Comparison of ENCODE assay signal across 8 cellular contexts in genomic region chr2:202912342-202912804, GRCh38. TPM values are rescaled to one million over a fixed set of nuclear protein-coding genes. Genes with fewer than 3 reads are reported as not detected.
A peak's percentile ranks its signal among the peaks of the same experiment; 100 is the strongest.
DNase-seq lines count a peak whose midpoint lies in the region; ATAC-seq, FAIRE-seq and TF ChIP-seq lines count a peak whose summit lies in the region.
"Not testable (repeated sequence)": the region's sequence is repeated elsewhere in the genome, so short reads cannot be mapped to it uniquely, and the experiment has no call there.

No MANE protein-coding gene starts in this region.

- not testable (repeated sequence) for TF ChIP-seq RAD21 in H1 (IDR thresholded peaks at IDR 0.05 in 1 of 2, conservative IDR thresholded peaks at IDR 0.05 in 1 of 2; ENCODE audit: low read depth in 2 of 2, low read length in 2 of 2)

- not testable (repeated sequence) for H2BK20ac ChIP-seq in H1 (ENCODE audit: low read length)

- H2BK15ac ChIP-seq in H1 (ENCODE audit: low read length) = not testable (repeated sequence)

- H3K27me3 ChIP-seq in Karpas-422 (ENCODE audit: low read length); H1 (replicated peaks in 1 of 4; ENCODE audit: control insufficient read depth in 3 of 4, extremely low read depth in 1 of 4, insufficient read depth in 3 of 4, low read length in 3 of 4); left lung; gastrocnemius medialis: not testable (repeated sequence)

- in situ Hi-C loops in gastrocnemius medialis (cut with MboI; ENCODE audit: low sequenced_read_pairs in 4 of 4) = loop anchor here in 1 of 4 donors (10.0 kb wide), 1 partner anchor 332 kb away; no protein-coding TSS in a partner anchor

- H3K79me1 ChIP-seq in H1 (ENCODE audit: low read depth, low read length) = not testable (repeated sequence)

- not testable (repeated sequence) for TF ChIP-seq CTCF in AG10803 (conservative IDR thresholded peaks at IDR 0.05; ENCODE audit: low read length); H1 (IDR thresholded peaks at IDR 0.05; ENCODE audit: control extremely low read depth in 1 of 3, insufficient read depth in 1 of 3, low read depth in 1 of 3, low read length in 3 of 3); left lung (IDR thresholded peaks at IDR 0.05); gastrocnemius medialis (IDR thresholded peaks at IDR 0.05 in 4 of 5, conservative IDR thresholded peaks at IDR 0.05 in 1 of 5)

- not testable (repeated sequence) for H2BK5ac ChIP-seq in H1 (ENCODE audit: low read depth, low read length)

- peak overlapping the region; percentile 93 for H3K4me2 ChIP-seq in Karpas-422 (ENCODE audit: low read depth, low read length, poor library complexity, severe bottlenecking)
- peak overlapping the region in 1 of 2 experiments; percentile 52; a peak in 2 of 4 replicates for H3K4me2 ChIP-seq in H1 (ENCODE audit: insufficient read depth in 1 of 2, low read depth in 2 of 2, low read length in 2 of 2)

- intact Hi-C loops in left lung (cut with DNase I) = not testable (repeated sequence)
- intact Hi-C loops in gastrocnemius medialis (cut with DNase I; ENCODE audit: low total_unique reads) = loop anchor here (5.0 kb wide), 3 partner anchors 105 to 325 kb away; partner anchors contain the start of gene CYP20A1

- not testable (repeated sequence) for H3K18ac ChIP-seq in H1 (ENCODE audit: extremely low read depth, low read length)

- not testable (repeated sequence) for H3K36me3 ChIP-seq in Karpas-422 (ENCODE audit: insufficient read depth, low read length); H1 (ENCODE audit: control insufficient read depth in 2 of 4, insufficient read depth in 4 of 4, low read length in 3 of 4); left lung; gastrocnemius medialis

- not testable (repeated sequence) for H3K56ac ChIP-seq in H1 (replicated peaks; ENCODE audit: insufficient read length, low read depth, low read length)

- peak overlapping the region; percentile 87 for H3K9ac ChIP-seq in Karpas-422 (ENCODE audit: low read length)
- H3K9ac ChIP-seq in H1 (replicated peaks in 1 of 4; ENCODE audit: extremely low read depth in 1 of 4, low read depth in 3 of 4, low read length in 3 of 4) = peak overlapping the region in 2 of 4 experiments; percentile 90 to 92; a peak in 4 of 7 replicates

- not testable (repeated sequence) for H3K23ac ChIP-seq in H1 (ENCODE audit: insufficient read length)

- not testable (repeated sequence) for H2BK120ac ChIP-seq in H1 (replicated peaks; ENCODE audit: low read depth, low read length)

- H3K14ac ChIP-seq in H1 (ENCODE audit: insufficient read length) = not testable (repeated sequence)

- H2AK5ac ChIP-seq in H1 (ENCODE audit: low read depth, low read length) = not testable (repeated sequence)

- DNase-seq in AG10803 (ENCODE audit: low read depth); Karpas-422; left lung; gastrocnemius medialis: not testable (repeated sequence)
- peak; percentile 9 for DNase-seq in activated T-cell treated with anti-CD3 and anti-CD28 coated beads for 48 hours (ENCODE audit: low read depth)
- DNase-seq in H1 (ENCODE audit: low read depth in 1 of 2, low spot score in 2 of 2) = peak in 1 of 2 experiments; percentile 60

- not testable (repeated sequence) for H4K5ac ChIP-seq in H1 (ENCODE audit: insufficient read length, low read depth, low read length)

- H3K9me2 ChIP-seq in Karpas-422 (replicated peaks; ENCODE audit: insufficient read depth, low read length) = not testable (repeated sequence)

- H3K27ac ChIP-seq in Karpas-422 (ENCODE audit: low read length) = peak overlapping the region; percentile 94
- peak overlapping the region; percentile 74; the same call in 1 of the 2 replicates for H3K27ac ChIP-seq in H1 (ENCODE audit: low read depth, low read length)
- H3K27ac ChIP-seq in left lung = peak overlapping the region; percentile 90 to 91
- H3K27ac ChIP-seq in gastrocnemius medialis = peak overlapping the region; percentile 90 to 99 (median 94)

- ATAC-seq in GM19328 (IDR thresholded peaks at IDR 0.05; ENCODE audit: unreplicated experiment) (peak; percentile 51), HG02884 (IDR thresholded peaks at IDR 0.05; ENCODE audit: unreplicated experiment) (peak; percentile 42), left lung (peak; percentile 88), gastrocnemius medialis (peak; percentile 66 to 76)

- POLR2A ChIA-PET in H1 (lab: Charles Lee; ENCODE audit: partially characterized antibody) = interaction anchor here (1.3 to 2.3 kb wide), 8 partner anchors 10 to 416 kb away, joined by 3 to 10 read pairs (median 6); partner anchors contain the start of genes ABI2, CYP20A1, ICA1L and NBEAL1

- CTCF ChIA-PET in H1 (lab: Charles Lee; ENCODE audit: partially characterized antibody) = not testable (repeated sequence)

- peak; percentile 77 for FAIRE-seq in H1 (lab: Jason Lieb, UNC)

- TF ChIP-seq EP300 in H1 (IDR thresholded peaks at IDR 0.05; ENCODE audit: borderline replicate concordance in 1 of 2, low read depth in 2 of 2, low read length in 2 of 2) = not testable (repeated sequence)

- H2AFZ ChIP-seq in Karpas-422 (ENCODE audit: low read length); H1 (ENCODE audit: low read length): not testable (repeated sequence)

- not testable (repeated sequence) for H4K8ac ChIP-seq in H1 (ENCODE audit: extremely low read depth, insufficient read depth, low read length)

- H4K20me1 ChIP-seq in Karpas-422 (ENCODE audit: insufficient read depth, low read depth, low read length); H1 (replicated peaks in 1 of 2; ENCODE audit: control insufficient read depth in 1 of 2, insufficient read depth in 2 of 2, low read length in 2 of 2): not testable (repeated sequence)

- not testable (repeated sequence) for H3K9me3 ChIP-seq in Karpas-422 (ENCODE audit: low read length); H1 (ENCODE audit: insufficient read depth in 2 of 2, low read depth in 1 of 2, low read length in 1 of 2); left lung; gastrocnemius medialis

- H3K79me2 ChIP-seq in Karpas-422 (ENCODE audit: low read length) (peaks cover 48% of the 10 kb centered on the region), H1 (ENCODE audit: control insufficient read depth in 1 of 2, insufficient read depth in 2 of 2, low read length in 2 of 2) (peaks cover 20 to 42% of the 10 kb centered on the region in 2 experiments)

- peak in 1 of 2 experiments; percentile 26; a peak in 1 of 3 replicates for TF ChIP-seq POLR2A in H1 (IDR thresholded peaks at IDR 0.05; ENCODE audit: control extremely low read depth in 1 of 2, low read depth in 2 of 2, low read length in 2 of 2)
- TF ChIP-seq POLR2A in gastrocnemius medialis (IDR thresholded peaks at IDR 0.05) = not testable (repeated sequence)

- not testable (repeated sequence) for H3K23me2 ChIP-seq in H1 (ENCODE audit: low read depth, low read length)

- not testable (repeated sequence) for H2BK12ac ChIP-seq in H1 (ENCODE audit: low read depth, low read length)

- not testable (repeated sequence) for H3K4ac ChIP-seq in H1 (replicated peaks; ENCODE audit: insufficient read length, low read depth, low read length)

- H4K91ac ChIP-seq in H1 (replicated peaks; ENCODE audit: insufficient read length, low read length) = not testable (repeated sequence)

- H3K4me3 ChIP-seq in AG10803 (ENCODE audit: low read length) = peak overlapping the region; percentile 99
- peak overlapping the region; percentile 99 for H3K4me3 ChIP-seq in Karpas-422 (ENCODE audit: low read length)
- H3K4me3 ChIP-seq in H1 (ENCODE audit: extremely low read depth in 1 of 4, insufficient read depth in 2 of 4, low read depth in 3 of 4, low read length in 4 of 4) = peak overlapping the region; percentile 96 to 99 (median 98)
- peak overlapping the region; percentile 54 to 57 for H3K4me3 ChIP-seq in left lung
- peak overlapping the region; percentile 83 to 100 (median 92) for H3K4me3 ChIP-seq in gastrocnemius medialis

- peaks cover 27% of the 10 kb centered on the region for H3K4me1 ChIP-seq in Karpas-422 (ENCODE audit: low read length)
- H3K4me1 ChIP-seq in H1 (replicated peaks in 1 of 4; ENCODE audit: control insufficient read depth in 3 of 4, insufficient read depth in 4 of 4, low read length in 3 of 4) = not testable (repeated sequence)
- H3K4me1 ChIP-seq in left lung = peaks cover 9 to 18% of the 10 kb centered on the region in 2 donors
- H3K4me1 ChIP-seq in gastrocnemius medialis = peaks cover 25 to 27% of the 10 kb centered on the region in 2 donors

- no CpG with 5 or more reads among the region's 41 CpGs for WGBS in H1 (ENCODE audit: extremely low coverage in 1 of 2, insufficient coverage in 1 of 2, insufficient read length in 1 of 2, insufficient replicate concordance in 2 of 2, low coverage in 1 of 2, low lambda C conversion rate in 2 of 2, missing lambda C conversion rate in 1 of 2), 2 experiments

RNA-seq across cellular contexts. Expression of gene CARF, which starts 0.3 kb away (rescaled TPM):
- total RNA-seq in Karpas-422 (2014; rRNA removed; shearing (Covaris generic); ENCODE audit: low replicate concordance) = 11.8 and 13.8 TPM in 2 replicates
- total RNA-seq in H1 (2021; fragmentation: NEBNext Ultra II Directional; extraction: Animal tissue kit (Norgen Biotek cat#: 25700)) = 1.9 and 2.6 TPM in 2 replicates
- 1.6 and 2.0 TPM in 2 replicates for polyA plus RNA-seq in H1 (2011; rRNA removed)
- 2.9 TPM for polyA plus RNA-seq in H1 (2011; cell fraction: cytosol; rRNA removed)
- polyA plus RNA-seq in H1 (2011; cell fraction: nucleus; rRNA removed) = 3.8 TPM
- 2.1 to 3.5 TPM (median 2.8 TPM) in 4 replicates for polyA plus RNA-seq in H1 (2012, experiment 1 of 2)
- 0.12 TPM for polyA plus RNA-seq in H1 (2012, experiment 2 of 2)
- 3.1 TPM for polyA plus RNA-seq in H1 (2013, experiment 1 of 2)
- 2.4 TPM for polyA plus RNA-seq in H1 (2013, experiment 2 of 2)
- 6.6 and 12.1 TPM in 2 replicates for polyA minus RNA-seq in H1 (2011; rRNA and poly(A)+ RNA removed)
- 3.9 TPM for polyA minus RNA-seq in H1 (2011; cell fraction: cytosol; rRNA and poly(A)+ RNA removed)
- polyA minus RNA-seq in H1 (2011; cell fraction: nucleus; rRNA and poly(A)+ RNA removed) = 15.4 TPM
- 1 to 10 TPM; 5.9 to 7.5 TPM for total RNA-seq in left lung
- 10 to 100 TPM in 1 of 4 donors, 1 to 10 TPM in 3; 2.2 to 12.2 (median 4.0) TPM for total RNA-seq in gastrocnemius medialis

RNA-seq across cellular contexts. Expression of gene WDR12, which starts 0.9 kb away (rescaled TPM):
- total RNA-seq in Karpas-422 (2014; rRNA removed; shearing (Covaris generic); ENCODE audit: low replicate concordance) = 63.9 and 129 TPM in 2 replicates
- total RNA-seq in H1 (2021; fragmentation: NEBNext Ultra II Directional; extraction: Animal tissue kit (Norgen Biotek cat#: 25700)) = 150 and 183 TPM in 2 replicates
- 9.7 and 25.0 TPM in 2 replicates for polyA plus RNA-seq in H1 (2011; rRNA removed)
- polyA plus RNA-seq in H1 (2011; cell fraction: cytosol; rRNA removed) = 46.2 TPM
- 16.7 TPM for polyA plus RNA-seq in H1 (2011; cell fraction: nucleus; rRNA removed)
- polyA plus RNA-seq in H1 (2012, experiment 1 of 2) = 80.4 to 122 TPM (median 91.6 TPM) in 4 replicates
- polyA plus RNA-seq in H1 (2012, experiment 2 of 2) = 8.0 TPM
- polyA plus RNA-seq in H1 (2013, experiment 1 of 2) = 69.7 TPM
- polyA plus RNA-seq in H1 (2013, experiment 2 of 2) = 67.6 TPM
- polyA minus RNA-seq in H1 (2011; rRNA and poly(A)+ RNA removed) = 29.1 and 43.1 TPM in 2 replicates
- polyA minus RNA-seq in H1 (2011; cell fraction: cytosol; rRNA and poly(A)+ RNA removed) = 43.7 TPM
- 24.5 TPM for polyA minus RNA-seq in H1 (2011; cell fraction: nucleus; rRNA and poly(A)+ RNA removed)
- 10 to 100 TPM; 35.4 to 48.5 TPM for total RNA-seq in left lung
- total RNA-seq in gastrocnemius medialis = 10 to 100 TPM in 3 of 4 donors, 1 to 10 TPM in 1; 5.3 to 83.2 (median 18.7) TPM

RNA-seq across cellular contexts. Expression of gene ICA1L, which starts 40.8 kb away (rescaled TPM):
- total RNA-seq in Karpas-422 (2014; rRNA removed; shearing (Covaris generic); ENCODE audit: low replicate concordance) = 10.1 and 13.2 TPM in 2 replicates
- 3.4 TPM in 2 replicates for total RNA-seq in H1 (2021; fragmentation: NEBNext Ultra II Directional; extraction: Animal tissue kit (Norgen Biotek cat#: 25700))
- 0.71 and 1.1 TPM in 2 replicates for polyA plus RNA-seq in H1 (2011; rRNA removed)
- polyA plus RNA-seq in H1 (2011; cell fraction: cytosol; rRNA removed) = 1.3 TPM
- polyA plus RNA-seq in H1 (2011; cell fraction: nucleus; rRNA removed) = 2.5 TPM
- 0.95 to 2.5 TPM (median 1.2 TPM) in 4 replicates for polyA plus RNA-seq in H1 (2012, experiment 1 of 2)
- polyA plus RNA-seq in H1 (2012, experiment 2 of 2) = 0.08 TPM
- polyA plus RNA-seq in H1 (2013, experiment 1 of 2) = 2.1 TPM
- 1.7 TPM for polyA plus RNA-seq in H1 (2013, experiment 2 of 2)
- polyA minus RNA-seq in H1 (2011; rRNA and poly(A)+ RNA removed) = 2.3 and 5.7 TPM in 2 replicates
- polyA minus RNA-seq in H1 (2011; cell fraction: cytosol; rRNA and poly(A)+ RNA removed) = 1.8 TPM
- 7.6 TPM for polyA minus RNA-seq in H1 (2011; cell fraction: nucleus; rRNA and poly(A)+ RNA removed)
- 1 to 10 TPM; 2.6 to 2.7 TPM for total RNA-seq in left lung
- total RNA-seq in gastrocnemius medialis = 1 to 10 TPM; 2.6 to 7.4 (median 4.8) TPM
